ENCODE assay signal across 1 cellular context in the genomic region with DNA sequence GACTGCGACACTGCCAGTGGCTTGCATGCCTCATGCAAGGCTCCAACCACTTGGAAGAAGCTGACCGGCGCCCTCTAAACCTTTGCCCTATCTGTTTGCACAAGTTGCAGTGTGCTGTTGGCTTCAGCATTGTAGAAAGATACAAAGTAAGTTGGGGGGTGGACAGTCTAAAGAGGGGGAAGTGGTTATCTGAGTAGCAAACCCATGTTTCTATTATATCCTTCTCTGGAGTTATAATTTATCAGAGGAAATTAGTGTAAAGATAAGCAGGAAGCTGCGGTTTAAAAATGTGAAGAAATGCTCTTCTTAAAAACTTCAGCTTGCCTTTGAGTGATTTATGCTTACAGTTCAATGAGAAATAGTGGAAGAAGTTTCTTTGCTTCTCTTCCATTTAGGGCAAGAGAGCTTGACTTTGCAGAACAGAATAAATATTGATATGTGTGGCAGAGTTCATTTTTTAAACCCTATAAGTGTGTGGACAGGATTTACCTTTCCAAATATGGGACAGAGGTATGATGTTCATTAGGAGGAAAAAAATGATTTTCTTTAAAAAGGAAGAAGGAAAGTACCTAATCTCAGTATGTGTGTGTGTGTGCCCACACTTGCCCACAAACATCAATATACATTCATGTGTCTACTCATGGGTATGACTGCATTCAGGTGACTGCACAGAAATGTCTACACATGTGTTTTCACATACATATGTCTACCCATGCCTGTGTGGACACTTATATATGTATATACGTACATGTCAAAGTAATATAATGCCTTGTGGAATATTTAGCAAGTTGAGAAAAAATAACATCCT.
TF ChIP-seq lines count a peak whose summit lies in the region.

No MANE protein-coding gene starts in this region.

TF ChIP-seq in K562, 482 proteins besides CTCF, POLR2A, EP300 and RAD21 (continues in another document):
- TF ChIP-seq, protein P1, sequence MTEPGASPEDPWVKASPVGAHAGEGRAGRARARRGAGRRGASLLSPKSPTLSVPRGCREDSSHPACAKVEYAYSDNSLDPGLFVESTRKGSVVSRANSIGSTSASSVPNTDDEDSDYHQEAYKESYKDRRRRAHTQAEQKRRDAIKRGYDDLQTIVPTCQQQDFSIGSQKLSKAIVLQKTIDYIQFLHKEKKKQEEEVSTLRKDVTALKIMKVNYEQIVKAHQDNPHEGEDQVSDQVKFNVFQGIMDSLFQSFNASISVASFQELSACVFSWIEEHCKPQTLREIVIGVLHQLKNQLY (CRISPR knock-in tag; conservative IDR thresholded peaks at IDR 0.05) = no peak
- no peak for TF ChIP-seq KLF13 (tag; IDR thresholded peaks at IDR 0.05; ENCODE audit: borderline replicate concordance, low read depth)
- no peak for TF ChIP-seq STAG1 (CRISPR knock-in tag; IDR thresholded peaks at IDR 0.05; ENCODE audit: borderline replicate concordance)
- TF ChIP-seq DDX20 (tag; IDR thresholded peaks at IDR 0.05; ENCODE audit: low read depth) = no peak
- no peak for TF ChIP-seq NFIX (CRISPR knock-in tag; IDR thresholded peaks at IDR 0.05; ENCODE audit: low read depth)
- TF ChIP-seq, protein P2, sequence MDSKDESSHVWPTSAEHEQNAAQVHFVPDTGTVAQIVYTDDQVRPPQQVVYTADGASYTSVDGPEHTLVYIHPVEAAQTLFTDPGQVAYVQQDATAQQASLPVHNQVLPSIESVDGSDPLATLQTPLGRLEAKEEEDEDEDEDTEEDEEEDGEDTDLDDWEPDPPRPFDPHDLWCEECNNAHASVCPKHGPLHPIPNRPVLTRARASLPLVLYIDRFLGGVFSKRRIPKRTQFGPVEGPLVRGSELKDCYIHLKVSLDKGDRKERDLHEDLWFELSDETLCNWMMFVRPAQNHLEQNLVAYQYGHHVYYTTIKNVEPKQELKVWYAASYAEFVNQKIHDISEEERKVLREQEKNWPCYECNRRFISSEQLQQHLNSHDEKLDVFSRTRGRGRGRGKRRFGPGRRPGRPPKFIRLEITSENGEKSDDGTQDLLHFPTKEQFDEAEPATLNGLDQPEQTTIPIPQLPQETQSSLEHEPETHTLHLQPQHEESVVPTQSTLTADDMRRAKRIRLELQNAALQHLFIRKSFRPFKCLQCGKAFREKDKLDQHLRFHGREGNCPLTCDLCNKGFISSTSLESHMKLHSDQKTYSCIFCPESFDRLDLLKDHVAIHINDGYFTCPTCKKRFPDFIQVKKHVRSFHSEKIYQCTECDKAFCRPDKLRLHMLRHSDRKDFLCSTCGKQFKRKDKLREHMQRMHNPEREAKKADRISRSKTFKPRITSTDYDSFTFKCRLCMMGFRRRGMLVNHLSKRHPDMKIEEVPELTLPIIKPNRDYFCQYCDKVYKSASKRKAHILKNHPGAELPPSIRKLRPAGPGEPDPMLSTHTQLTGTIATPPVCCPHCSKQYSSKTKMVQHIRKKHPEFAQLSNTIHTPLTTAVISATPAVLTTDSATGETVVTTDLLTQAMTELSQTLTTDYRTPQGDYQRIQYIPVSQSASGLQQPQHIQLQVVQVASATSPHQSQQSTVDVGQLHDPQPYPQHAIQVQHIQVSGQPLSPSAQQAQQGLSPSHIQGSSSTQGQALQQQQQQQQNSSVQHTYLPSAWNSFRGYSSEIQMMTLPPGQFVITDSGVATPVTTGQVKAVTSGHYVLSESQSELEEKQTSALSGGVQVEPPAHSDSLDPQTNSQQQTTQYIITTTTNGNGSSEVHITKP (IDR thresholded peaks at IDR 0.05; ENCODE audit: partially characterized antibody) = no peak
- TF ChIP-seq, protein P3, sequence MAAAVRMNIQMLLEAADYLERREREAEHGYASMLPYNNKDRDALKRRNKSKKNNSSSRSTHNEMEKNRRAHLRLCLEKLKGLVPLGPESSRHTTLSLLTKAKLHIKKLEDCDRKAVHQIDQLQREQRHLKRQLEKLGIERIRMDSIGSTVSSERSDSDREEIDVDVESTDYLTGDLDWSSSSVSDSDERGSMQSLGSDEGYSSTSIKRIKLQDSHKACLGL (CRISPR knock-in tag; IDR thresholded peaks at IDR 0.05; ENCODE audit: borderline replicate concordance, poor library complexity, severe bottlenecking) = no peak
- no peak for TF ChIP-seq CREB1 (IDR thresholded peaks at IDR 0.05)
- no peak for TF ChIP-seq CREB1 (CRISPR knock-in tag; IDR thresholded peaks at IDR 0.05)
- TF ChIP-seq SP1 (CRISPR knock-in tag; IDR thresholded peaks at IDR 0.05) = no peak
- TF ChIP-seq CBX3 (IDR thresholded peaks at IDR 0.05; ENCODE audit: borderline replicate concordance in 1 of 2, low read length in 2 of 2) = no peak
- TF ChIP-seq, protein P4, sequence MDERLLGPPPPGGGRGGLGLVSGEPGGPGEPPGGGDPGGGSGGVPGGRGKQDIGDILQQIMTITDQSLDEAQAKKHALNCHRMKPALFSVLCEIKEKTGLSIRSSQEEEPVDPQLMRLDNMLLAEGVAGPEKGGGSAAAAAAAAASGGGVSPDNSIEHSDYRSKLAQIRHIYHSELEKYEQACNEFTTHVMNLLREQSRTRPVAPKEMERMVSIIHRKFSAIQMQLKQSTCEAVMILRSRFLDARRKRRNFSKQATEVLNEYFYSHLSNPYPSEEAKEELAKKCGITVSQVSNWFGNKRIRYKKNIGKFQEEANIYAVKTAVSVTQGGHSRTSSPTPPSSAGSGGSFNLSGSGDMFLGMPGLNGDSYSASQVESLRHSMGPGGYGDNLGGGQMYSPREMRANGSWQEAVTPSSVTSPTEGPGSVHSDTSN (CRISPR knock-in tag; IDR thresholded peaks at IDR 0.05; ENCODE audit: low read depth) = peak; percentile 28; the same call in 1 of the 2 replicates
- TF ChIP-seq, protein P4 (tag; conservative IDR thresholded peaks at IDR 0.05; ENCODE audit: low read depth) = peak; percentile 81
- TF ChIP-seq NFRKB (IDR thresholded peaks at IDR 0.05; ENCODE audit: low read depth) = no peak
- TF ChIP-seq, protein P5, sequence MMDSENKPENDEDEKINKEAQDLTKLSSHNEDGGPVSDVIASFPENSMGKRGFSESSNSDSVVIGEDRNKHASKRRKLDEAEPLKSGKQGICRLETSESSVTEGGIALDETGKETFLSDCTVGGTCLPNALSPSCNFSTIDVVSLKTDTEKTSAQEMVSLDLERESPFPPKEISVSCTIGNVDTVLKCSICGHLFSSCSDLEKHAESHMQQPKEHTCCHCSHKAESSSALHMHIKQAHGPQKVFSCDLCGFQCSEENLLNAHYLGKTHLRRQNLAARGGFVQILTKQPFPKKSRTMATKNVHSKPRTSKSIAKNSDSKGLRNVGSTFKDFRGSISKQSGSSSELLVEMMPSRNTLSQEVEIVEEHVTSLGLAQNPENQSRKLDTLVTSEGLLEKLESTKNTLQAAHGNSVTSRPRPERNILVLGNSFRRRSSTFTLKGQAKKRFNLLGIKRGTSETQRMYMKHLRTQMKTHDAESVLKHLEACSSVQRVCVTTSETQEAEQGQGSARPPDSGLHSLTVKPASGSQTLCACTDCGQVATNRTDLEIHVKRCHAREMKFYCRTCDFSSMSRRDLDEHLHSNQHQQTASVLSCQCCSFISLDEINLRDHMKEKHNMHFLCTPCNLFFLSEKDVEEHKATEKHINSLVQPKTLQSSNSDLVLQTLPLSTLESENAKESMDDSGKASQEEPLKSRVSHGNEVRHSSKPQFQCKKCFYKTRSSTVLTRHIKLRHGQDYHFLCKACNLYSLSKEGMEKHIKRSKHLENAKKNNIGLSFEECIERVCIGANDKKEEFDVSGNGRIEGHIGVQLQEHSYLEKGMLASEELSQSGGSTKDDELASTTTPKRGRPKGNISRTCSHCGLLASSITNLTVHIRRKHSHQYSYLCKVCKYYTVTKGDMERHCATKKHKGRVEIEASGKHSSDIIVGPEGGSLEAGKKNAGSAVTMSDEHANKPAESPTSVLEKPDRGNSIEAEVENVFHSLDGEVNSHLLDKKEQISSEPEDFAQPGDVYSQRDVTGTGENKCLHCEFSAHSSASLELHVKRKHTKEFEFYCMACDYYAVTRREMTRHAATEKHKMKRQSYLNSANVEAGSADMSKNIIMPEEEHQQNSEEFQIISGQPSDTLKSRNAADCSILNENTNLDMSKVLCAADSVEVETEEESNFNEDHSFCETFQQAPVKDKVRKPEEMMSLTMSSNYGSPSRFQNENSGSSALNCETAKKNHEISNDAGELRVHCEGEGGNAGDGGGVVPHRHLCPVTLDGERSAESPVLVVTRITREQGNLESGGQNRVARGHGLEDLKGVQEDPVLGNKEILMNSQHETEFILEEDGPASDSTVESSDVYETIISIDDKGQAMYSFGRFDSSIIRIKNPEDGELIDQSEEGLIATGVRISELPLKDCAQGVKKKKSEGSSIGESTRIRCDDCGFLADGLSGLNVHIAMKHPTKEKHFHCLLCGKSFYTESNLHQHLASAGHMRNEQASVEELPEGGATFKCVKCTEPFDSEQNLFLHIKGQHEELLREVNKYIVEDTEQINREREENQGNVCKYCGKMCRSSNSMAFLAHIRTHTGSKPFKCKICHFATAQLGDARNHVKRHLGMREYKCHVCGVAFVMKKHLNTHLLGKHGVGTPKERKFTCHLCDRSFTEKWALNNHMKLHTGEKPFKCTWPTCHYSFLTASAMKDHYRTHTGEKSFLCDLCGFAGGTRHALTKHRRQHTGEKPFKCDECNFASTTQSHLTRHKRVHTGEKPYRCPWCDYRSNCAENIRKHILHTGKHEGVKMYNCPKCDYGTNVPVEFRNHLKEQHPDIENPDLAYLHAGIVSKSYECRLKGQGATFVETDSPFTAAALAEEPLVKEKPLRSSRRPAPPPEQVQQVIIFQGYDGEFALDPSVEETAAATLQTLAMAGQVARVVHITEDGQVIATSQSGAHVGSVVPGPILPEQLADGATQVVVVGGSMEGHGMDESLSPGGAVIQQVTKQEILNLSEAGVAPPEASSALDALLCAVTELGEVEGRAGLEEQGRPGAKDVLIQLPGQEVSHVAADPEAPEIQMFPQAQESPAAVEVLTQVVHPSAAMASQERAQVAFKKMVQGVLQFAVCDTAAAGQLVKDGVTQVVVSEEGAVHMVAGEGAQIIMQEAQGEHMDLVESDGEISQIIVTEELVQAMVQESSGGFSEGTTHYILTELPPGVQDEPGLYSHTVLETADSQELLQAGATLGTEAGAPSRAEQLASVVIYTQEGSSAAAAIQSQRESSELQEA (IDR thresholded peaks at IDR 0.05; ENCODE audit: low read depth) = no peak
- TF ChIP-seq, protein P6, sequence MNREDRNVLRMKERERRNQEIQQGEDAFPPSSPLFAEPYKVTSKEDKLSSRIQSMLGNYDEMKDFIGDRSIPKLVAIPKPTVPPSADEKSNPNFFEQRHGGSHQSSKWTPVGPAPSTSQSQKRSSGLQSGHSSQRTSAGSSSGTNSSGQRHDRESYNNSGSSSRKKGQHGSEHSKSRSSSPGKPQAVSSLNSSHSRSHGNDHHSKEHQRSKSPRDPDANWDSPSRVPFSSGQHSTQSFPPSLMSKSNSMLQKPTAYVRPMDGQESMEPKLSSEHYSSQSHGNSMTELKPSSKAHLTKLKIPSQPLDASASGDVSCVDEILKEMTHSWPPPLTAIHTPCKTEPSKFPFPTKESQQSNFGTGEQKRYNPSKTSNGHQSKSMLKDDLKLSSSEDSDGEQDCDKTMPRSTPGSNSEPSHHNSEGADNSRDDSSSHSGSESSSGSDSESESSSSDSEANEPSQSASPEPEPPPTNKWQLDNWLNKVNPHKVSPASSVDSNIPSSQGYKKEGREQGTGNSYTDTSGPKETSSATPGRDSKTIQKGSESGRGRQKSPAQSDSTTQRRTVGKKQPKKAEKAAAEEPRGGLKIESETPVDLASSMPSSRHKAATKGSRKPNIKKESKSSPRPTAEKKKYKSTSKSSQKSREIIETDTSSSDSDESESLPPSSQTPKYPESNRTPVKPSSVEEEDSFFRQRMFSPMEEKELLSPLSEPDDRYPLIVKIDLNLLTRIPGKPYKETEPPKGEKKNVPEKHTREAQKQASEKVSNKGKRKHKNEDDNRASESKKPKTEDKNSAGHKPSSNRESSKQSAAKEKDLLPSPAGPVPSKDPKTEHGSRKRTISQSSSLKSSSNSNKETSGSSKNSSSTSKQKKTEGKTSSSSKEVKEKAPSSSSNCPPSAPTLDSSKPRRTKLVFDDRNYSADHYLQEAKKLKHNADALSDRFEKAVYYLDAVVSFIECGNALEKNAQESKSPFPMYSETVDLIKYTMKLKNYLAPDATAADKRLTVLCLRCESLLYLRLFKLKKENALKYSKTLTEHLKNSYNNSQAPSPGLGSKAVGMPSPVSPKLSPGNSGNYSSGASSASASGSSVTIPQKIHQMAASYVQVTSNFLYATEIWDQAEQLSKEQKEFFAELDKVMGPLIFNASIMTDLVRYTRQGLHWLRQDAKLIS (CRISPR knock-in tag; IDR thresholded peaks at IDR 0.05) = no peak
- TF ChIP-seq HDAC2 (IDR thresholded peaks at IDR 0.05) = no peak
- TF ChIP-seq ZNF217 (CRISPR knock-in tag; IDR thresholded peaks at IDR 0.05) = no peak
- no peak for TF ChIP-seq BRCA1 (IDR thresholded peaks at IDR 0.05)
- TF ChIP-seq BRCA1 (CRISPR knock-in tag; IDR thresholded peaks at IDR 0.05) = no peak
- TF ChIP-seq TEAD4 (IDR thresholded peaks at IDR 0.05; ENCODE audit: low read length) = peak; percentile 41; the same call in 1 of the 2 replicates
- TF ChIP-seq TEAD4 (CRISPR knock-in tag; IDR thresholded peaks at IDR 0.05; ENCODE audit: borderline replicate concordance) = no peak
- no peak for TF ChIP-seq LARP7 (IDR thresholded peaks at IDR 0.05)
- TF ChIP-seq NFE2L1 (tag; IDR thresholded peaks at IDR 0.05; ENCODE audit: borderline replicate concordance, low read depth) = no peak
- TF ChIP-seq, protein P7, sequence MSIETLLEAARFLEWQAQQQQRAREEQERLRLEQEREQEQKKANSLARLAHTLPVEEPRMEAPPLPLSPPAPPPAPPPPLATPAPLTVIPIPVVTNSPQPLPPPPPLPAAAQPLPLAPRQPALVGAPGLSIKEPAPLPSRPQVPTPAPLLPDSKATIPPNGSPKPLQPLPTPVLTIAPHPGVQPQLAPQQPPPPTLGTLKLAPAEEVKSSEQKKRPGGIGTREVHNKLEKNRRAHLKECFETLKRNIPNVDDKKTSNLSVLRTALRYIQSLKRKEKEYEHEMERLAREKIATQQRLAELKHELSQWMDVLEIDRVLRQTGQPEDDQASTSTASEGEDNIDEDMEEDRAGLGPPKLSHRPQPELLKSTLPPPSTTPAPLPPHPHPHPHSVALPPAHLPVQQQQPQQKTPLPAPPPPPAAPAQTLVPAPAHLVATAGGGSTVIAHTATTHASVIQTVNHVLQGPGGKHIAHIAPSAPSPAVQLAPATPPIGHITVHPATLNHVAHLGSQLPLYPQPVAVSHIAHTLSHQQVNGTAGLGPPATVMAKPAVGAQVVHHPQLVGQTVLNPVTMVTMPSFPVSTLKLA (conservative IDR thresholded peaks at IDR 0.05) = no peak
- TF ChIP-seq, protein P8, sequence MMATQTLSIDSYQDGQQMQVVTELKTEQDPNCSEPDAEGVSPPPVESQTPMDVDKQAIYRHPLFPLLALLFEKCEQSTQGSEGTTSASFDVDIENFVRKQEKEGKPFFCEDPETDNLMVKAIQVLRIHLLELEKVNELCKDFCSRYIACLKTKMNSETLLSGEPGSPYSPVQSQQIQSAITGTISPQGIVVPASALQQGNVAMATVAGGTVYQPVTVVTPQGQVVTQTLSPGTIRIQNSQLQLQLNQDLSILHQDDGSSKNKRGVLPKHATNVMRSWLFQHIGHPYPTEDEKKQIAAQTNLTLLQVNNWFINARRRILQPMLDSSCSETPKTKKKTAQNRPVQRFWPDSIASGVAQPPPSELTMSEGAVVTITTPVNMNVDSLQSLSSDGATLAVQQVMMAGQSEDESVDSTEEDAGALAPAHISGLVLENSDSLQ (IDR thresholded peaks at IDR 0.05) = peak; percentile 84
- no peak for TF ChIP-seq GABPB1 (CRISPR knock-in tag; IDR thresholded peaks at IDR 0.05)
- no peak for TF ChIP-seq ZNF408 (CRISPR knock-in tag; IDR thresholded peaks at IDR 0.05; ENCODE audit: low read depth)
- no peak for TF ChIP-seq SMARCC2 (IDR thresholded peaks at IDR 0.05; ENCODE audit: low read depth)
- no peak for TF ChIP-seq NR2F6 (CRISPR knock-in tag; IDR thresholded peaks at IDR 0.05)
- TF ChIP-seq HDAC8 (tag; IDR thresholded peaks at IDR 0.05) = no peak
